In genomic region chr7:156618791-156619367, GRCh38 we compare ENCODE assay signal across 28 cellular contexts. TPM values are rescaled to one million over a fixed set of nuclear protein-coding genes. Genes with fewer than 3 reads are reported as not detected.
"Had no signal": no experiment of that assay in that cellular context is flagged by ENCODE, and none has a peak within 500 bp of the region (broad histone marks: within the 10 kb centered on the region; RNA-seq: fewer than 3 reads in every experiment).

No MANE protein-coding gene starts in this region.

- H3K27me3 ChIP-seq: ovary had no signal

- H3K36me3 ChIP-seq: esophagus squamous epithelium, heart right ventricle, left ventricle myocardium inferior, ovary, sigmoid colon, upper lobe of right lung had no signal

- H3K9me3 Mint-ChIP-seq: central memory CD8-positive, alpha-beta T cell; dendritic cell treated with granulocyte-macrophage colony-stimulating factor and Interleukin-4, amounts not matched to agents 40 ng/mL and 50 ng/mL, for 4 days had no signal

- H3K4me3 ChIP-seq: esophagus squamous epithelium, heart right ventricle, left ventricle myocardium inferior, ovary, sigmoid colon, upper lobe of right lung had no signal

- H3K4me1 Mint-ChIP-seq: central memory CD8-positive, alpha-beta T cell had no signal

- H3K4me1 ChIP-seq: upper lobe of right lung had no signal

- DNase-seq: activated CD4-positive, alpha-beta T cell treated with anti-CD3 and anti-CD28 coated beads for 36 hours; activated CD4-positive, alpha-beta T cell treated with anti-CD3 and anti-CD28 coated beads, Interleukin-2, amount 50 U/mL, for 4 hours; activated CD4-positive, CD25-positive, alpha-beta regulatory T cell; activated naive CD4-positive, alpha-beta T cell treated with Interleukin-2 at 50 U/mL for 16 hours; activated T-cell treated with anti-CD3 and anti-CD28 coated beads for 4 hours; activated T-cell treated with anti-CD3 and anti-CD28 coated beads, Interleukin-2, amount 50 U/mL, for 72 hours; anterior cingulate cortex; endodermal cell; esophagus squamous epithelium; foreskin melanocyte; heart right ventricle; left ventricle myocardium inferior; ovary; sigmoid colon; small intestine; stimulated activated CD4-positive, alpha-beta T cell treated with anti-CD3 and anti-CD28 coated beads, Interleukin-4, amount 100 ng/mL, for 4 hours; stimulated activated CD8-positive, alpha-beta memory T cell treated with anti-CD3 and anti-CD28 coated beads, Interleukin-4, amount 100 ng/mL, for 48 hours; stimulated activated naive CD8-positive, alpha-beta T cell treated with anti-CD3 and anti-CD28 coated beads, Interleukin-15, amount 100 ng/mL, for 72 hours; substantia nigra; T-helper 2 cell; upper lobe of right lung had no signal

- ATAC-seq: activated CD4-positive, alpha-beta T cell treated with anti-CD3 and anti-CD28 coated beads for 36 hours; activated T-cell treated with anti-CD3 and anti-CD28 coated beads, Interleukin-2, amount 50 U/mL, for 72 hours; heart right ventricle; stimulated activated memory B cell treated with anti-CD40 and anti-IgM and Interleukin-4, amounts not matched to agents 10 μg/mL and 1 μg/mL and 100 μg/mL, for 72 hours; stimulated activated naive CD8-positive, alpha-beta T cell treated with anti-CD3 and anti-CD28 coated beads, Interleukin-15, amount 100 ng/mL, for 72 hours; upper lobe of right lung had no signal

- H3K27ac ChIP-seq: esophagus squamous epithelium, heart right ventricle, left ventricle myocardium inferior, ovary, sigmoid colon, upper lobe of right lung had no signal

- H3K9me3 ChIP-seq: esophagus squamous epithelium, upper lobe of right lung had no signal

- FAIRE-seq: bronchial epithelial cell, islet of Langerhans, small intestine had no signal

- H3K4me3 Mint-ChIP-seq: activated CD4-positive, alpha-beta T cell treated with anti-CD3 and anti-CD28 coated beads for 36 hours; activated naive CD8-positive, alpha-beta T cell; activated T-cell treated with anti-CD3 and anti-CD28 coated beads, Interleukin-2, amount 50 U/mL, for 72 hours; central memory CD8-positive, alpha-beta T cell; dendritic cell treated with granulocyte-macrophage colony-stimulating factor and Interleukin-4, amounts not matched to agents 40 ng/mL and 50 ng/mL, for 4 days; endodermal cell; stimulated activated memory B cell treated with anti-CD40 and anti-IgM and Interleukin-4, amounts not matched to agents 10 μg/mL and 1 μg/mL and 100 μg/mL, for 72 hours; stimulated activated naive CD8-positive, alpha-beta T cell treated with anti-CD3 and anti-CD28 coated beads, Interleukin-15, amount 100 ng/mL, for 72 hours had no signal

- H3K27ac Mint-ChIP-seq: activated CD4-positive, alpha-beta T cell treated with anti-CD3 and anti-CD28 coated beads for 36 hours; activated naive CD8-positive, alpha-beta T cell; activated T-cell treated with anti-CD3 and anti-CD28 coated beads, Interleukin-2, amount 50 U/mL, for 72 hours; dendritic cell treated with granulocyte-macrophage colony-stimulating factor and Interleukin-4, amounts not matched to agents 40 ng/mL and 50 ng/mL, for 4 days; nephron; stimulated activated memory B cell treated with anti-CD40 and anti-IgM and Interleukin-4, amounts not matched to agents 10 μg/mL and 1 μg/mL and 100 μg/mL, for 72 hours; stimulated activated naive CD8-positive, alpha-beta T cell treated with anti-CD3 and anti-CD28 coated beads, Interleukin-15, amount 100 ng/mL, for 72 hours had no signal

RNA-seq across cellular contexts. Expression of gene RNF32, which starts 21.7 kb away (rescaled TPM):
- total RNA-seq: left ventricle myocardium inferior had no signal
